Comparison of ENCODE assay signal across 20 cellular contexts in genomic region chr20:21516861-21517565, GRCh38. TPM values are rescaled to one million over a fixed set of nuclear protein-coding genes. Genes with fewer than 3 reads are reported as not detected.
DNase-seq lines count a peak whose midpoint lies in the region; ATAC-seq and TF ChIP-seq lines count a peak whose summit lies in the region.
"Had no signal": no experiment of that assay in that cellular context is flagged by ENCODE, and none has a peak within 500 bp of the region (broad histone marks: within the 10 kb centered on the region; RNA-seq: fewer than 3 reads in every experiment).

No MANE protein-coding gene starts in this region.

- under 1% methylated on average over 32 of the region's 32 CpGs for WGBS in HUES64
- WGBS in hepatocyte (ENCODE audit: low lambda C conversion rate, missing lambda C conversion rate): 4% methylated on average over 32 of the region's 32 CpGs

- H3K4me3 Mint-ChIP-seq in activated T-cell treated with anti-CD3 and anti-CD28 coated beads, Interleukin-2, amount 50 U/mL, for 24 hours: no peak overlapping the region
- H3K4me3 Mint-ChIP-seq in stimulated activated memory B cell treated with anti-CD40 and anti-IgM and Interleukin-4, amounts not matched to agents 10 μg/mL and 1 μg/mL and 100 μg/mL, for 72 hours: peak overlapping the region; percentile 23
- H3K4me3 Mint-ChIP-seq: activated naive CD8-positive, alpha-beta T cell treated with anti-CD3 and anti-CD28 coated beads for 36 hours had no signal

- no peak overlapping the region for H2AFZ ChIP-seq in hepatocyte
- H2AFZ ChIP-seq: parathyroid adenoma had no signal

- H3K27ac Mint-ChIP-seq in activated T-cell treated with anti-CD3 and anti-CD28 coated beads, Interleukin-2, amount 50 U/mL, for 24 hours: peak overlapping the region; percentile 18
- no peak overlapping the region for H3K27ac Mint-ChIP-seq in stimulated activated memory B cell treated with anti-CD40 and anti-IgM and Interleukin-4, amounts not matched to agents 10 μg/mL and 1 μg/mL and 100 μg/mL, for 72 hours
- H3K27ac Mint-ChIP-seq: activated naive CD8-positive, alpha-beta T cell treated with anti-CD3 and anti-CD28 coated beads for 36 hours had no signal

- peaks cover 30% of the 10 kb centered on the region; the same call in 1 of the 2 replicates for H3K4me1 ChIP-seq in HUES64 (ENCODE audit: insufficient read depth, low read length)
- peaks cover 17% of the 10 kb centered on the region for H3K4me1 ChIP-seq in hepatocyte (ENCODE audit: insufficient read depth)
- H3K4me1 ChIP-seq: parathyroid adenoma had no signal

- peaks cover 45% of the 10 kb centered on the region for H3K4me1 Mint-ChIP-seq in activated T-cell treated with anti-CD3 and anti-CD28 coated beads, Interleukin-2, amount 50 U/mL, for 24 hours (ENCODE audit: low read depth)
- peaks cover 15% of the 10 kb centered on the region for H3K4me1 Mint-ChIP-seq in stimulated activated memory B cell treated with anti-CD40 and anti-IgM and Interleukin-4, amounts not matched to agents 10 μg/mL and 1 μg/mL and 100 μg/mL, for 72 hours

- H3K27me3 Mint-ChIP-seq in activated T-cell treated with anti-CD3 and anti-CD28 coated beads, Interleukin-2, amount 50 U/mL, for 24 hours: peaks cover 92% of the 10 kb centered on the region
- peaks cover 85% of the 10 kb centered on the region for H3K27me3 Mint-ChIP-seq in stimulated activated memory B cell treated with anti-CD40 and anti-IgM and Interleukin-4, amounts not matched to agents 10 μg/mL and 1 μg/mL and 100 μg/mL, for 72 hours

- H3K4me2 ChIP-seq in hepatocyte: peak overlapping the region; percentile 11

- no peaks in the 10 kb centered on the region for H3K9me2 ChIP-seq in hepatocyte (replicated peaks; ENCODE audit: insufficient read depth)

- no peaks in the 10 kb centered on the region for H3K9me3 ChIP-seq in HUES64 (ENCODE audit: insufficient read depth, low read depth, low read length)
- H3K9me3 ChIP-seq in hepatocyte (ENCODE audit: low read depth): no peaks in the 10 kb centered on the region
- H3K9me3 ChIP-seq: vagina had no signal

- DNase-seq in activated T-cell treated with anti-CD3 and anti-CD28 coated beads, Interleukin-2, amount 50 U/mL, for 24 hours: no peak
- no peak for DNase-seq in activated T-cell treated with anti-CD3 and anti-CD28 coated beads for 4 hours
- no peak for DNase-seq in hepatocyte (ENCODE audit: low spot score)
- no peak for DNase-seq in activated CD4-positive, CD25-positive, alpha-beta regulatory T cell treated with anti-CD3 and anti-CD28 coated beads, Interleukin-2, amount 50 U/mL, for 72 hours
- no peak for DNase-seq in NCI-H526 treated with DMSO at 0.1 percent for 48 hours (lab: John Stamatoyannopoulos, UW)
- no peak for DNase-seq in left lobe of liver (ENCODE audit: low spot score)
- DNase-seq: activated naive CD8-positive, alpha-beta T cell treated with anti-CD3 and anti-CD28 coated beads for 36 hours; effector memory CD4-positive, alpha-beta T cell; left cardiac atrium; NCI-H1436; NCI-H2227 treated with DMSO at 0.1 percent for 48 hours; stimulated activated naive CD4-positive, alpha-beta T cell treated with Interleukin-2 at 50 U/mL for 16 hours; WERI-Rb-1 had no signal

- H4K20me1 ChIP-seq in hepatocyte (ENCODE audit: insufficient read depth, poor library complexity, severe bottlenecking): no peaks in the 10 kb centered on the region

- H3K27me3 ChIP-seq in HUES64 (ENCODE audit: insufficient read depth, low read length): peaks cover 100% of the 10 kb centered on the region
- peaks cover 99% of the 10 kb centered on the region for H3K27me3 ChIP-seq in hepatocyte

- H3K27ac ChIP-seq in HUES64 (ENCODE audit: low read depth, low read length) (no peak overlapping the region), hepatocyte (no peak overlapping the region)
- H3K27ac ChIP-seq: parathyroid adenoma, RWPE1, vagina, WERI-Rb-1 had no signal

- no peaks in the 10 kb centered on the region for H3K79me2 ChIP-seq in hepatocyte
- H3K79me2 ChIP-seq: parathyroid adenoma had no signal

- no peak for ATAC-seq in stimulated activated memory B cell treated with anti-CD40 and anti-IgM and Interleukin-4, amounts not matched to agents 10 μg/mL and 1 μg/mL and 100 μg/mL, for 72 hours
- no peak for ATAC-seq in left lobe of liver
- ATAC-seq: left cardiac atrium had no signal

- H3K4me3 ChIP-seq in HUES64 (ENCODE audit: low read length) (peak overlapping the region; percentile 12; the same call in 1 of the 2 replicates), hepatocyte (no peak overlapping the region)
- H3K4me3 ChIP-seq: vagina had no signal

- TF ChIP-seq CTCF in hepatocyte (IDR thresholded peaks at IDR 0.05; ENCODE audit: poor library complexity): no peak

- H3K36me3 ChIP-seq in HUES64 (ENCODE audit: insufficient read depth, low read length) (no peaks in the 10 kb centered on the region), hepatocyte (replicated peaks; ENCODE audit: insufficient read depth, low read depth) (no peaks in the 10 kb centered on the region)
- H3K36me3 ChIP-seq: vagina, WERI-Rb-1 had no signal

- H3K9me3 Mint-ChIP-seq in activated T-cell treated with anti-CD3 and anti-CD28 coated beads, Interleukin-2, amount 50 U/mL, for 24 hours: no peaks in the 10 kb centered on the region
- no peaks in the 10 kb centered on the region for H3K9me3 Mint-ChIP-seq in stimulated activated memory B cell treated with anti-CD40 and anti-IgM and Interleukin-4, amounts not matched to agents 10 μg/mL and 1 μg/mL and 100 μg/mL, for 72 hours
- H3K9me3 Mint-ChIP-seq: activated naive CD8-positive, alpha-beta T cell treated with anti-CD3 and anti-CD28 coated beads for 36 hours had no signal

- H3K36me3 Mint-ChIP-seq in activated T-cell treated with anti-CD3 and anti-CD28 coated beads, Interleukin-2, amount 50 U/mL, for 24 hours (ENCODE audit: low read depth): no peaks in the 10 kb centered on the region
- no peaks in the 10 kb centered on the region for H3K36me3 Mint-ChIP-seq in stimulated activated memory B cell treated with anti-CD40 and anti-IgM and Interleukin-4, amounts not matched to agents 10 μg/mL and 1 μg/mL and 100 μg/mL, for 72 hours
- H3K36me3 Mint-ChIP-seq: activated naive CD8-positive, alpha-beta T cell treated with anti-CD3 and anti-CD28 coated beads for 36 hours had no signal

- no peak overlapping the region for H3K9ac ChIP-seq in HUES64 (ENCODE audit: low read depth, low read length)
- H3K9ac ChIP-seq: parathyroid adenoma had no signal

RNA-seq across cellular contexts. Expression of gene NKX2-2, which starts 3.1 kb away (rescaled TPM):
- not detected for polyA plus RNA-seq in HUES64 (2013, experiment 1 of 2)
- not detected for polyA plus RNA-seq in HUES64 (2013, experiment 2 of 2)
- total RNA-seq in hepatocyte: 0.33 TPM in 1 of 2 replicates, not detected in the other
- not detected in 2 replicates for polyA plus RNA-seq in hepatocyte
- total RNA-seq in left lobe of liver: not detected
- total RNA-seq: activated naive CD8-positive, alpha-beta T cell treated with anti-CD3 and anti-CD28 coated beads for 36 hours; bronchial epithelial cell; left cardiac atrium; vagina had no signal
- polyA plus RNA-seq: AG04450 had no signal
